Comparison of ENCODE assay signal across 9 cellular contexts in the genomic region with DNA sequence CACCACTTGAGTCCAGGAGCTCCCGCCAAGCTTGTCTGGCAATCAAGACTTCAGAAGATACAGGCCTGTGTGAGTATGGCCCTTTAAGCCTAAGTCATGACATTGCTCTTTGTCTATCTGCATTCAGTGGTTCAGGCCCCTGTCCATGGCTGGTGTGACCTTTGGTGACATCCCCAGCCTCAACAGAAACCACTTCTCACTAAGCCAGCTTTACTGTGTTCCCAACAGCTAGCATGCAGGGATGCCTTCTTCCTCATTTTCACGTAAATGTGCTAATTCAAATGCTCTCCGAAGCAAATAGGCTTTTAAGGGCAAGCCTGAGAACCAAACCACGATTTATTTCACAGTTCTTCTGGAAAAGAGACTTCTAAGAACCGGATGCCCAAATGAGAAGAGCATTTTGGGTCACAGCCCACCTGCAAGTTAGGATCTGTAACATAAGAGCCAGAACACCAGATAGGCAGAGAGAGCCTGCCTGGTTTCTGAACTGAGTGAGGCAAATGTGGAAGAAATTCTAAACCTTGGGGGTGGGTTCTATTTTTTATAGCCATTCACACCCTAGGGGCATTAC. TPM values are rescaled to one million over a fixed set of nuclear protein-coding genes. Genes with fewer than 3 reads are reported as not detected.
DNase-seq lines count a peak whose midpoint lies in the region; ATAC-seq and TF ChIP-seq lines count a peak whose summit lies in the region.
"Had no signal": no experiment of that assay in that cellular context is flagged by ENCODE, and none has a peak within 500 bp of the region (broad histone marks: within the 10 kb centered on the region; RNA-seq: fewer than 3 reads in every experiment).

No MANE protein-coding gene starts in this region.

- H3K4me1 ChIP-seq in heart left ventricle (peaks cover 0 to 26% (median 7%) of the 10 kb centered on the region in 12 donors), aorta (ENCODE audit: control insufficient read depth in 1 of 2, insufficient read depth in 2 of 2, low read length in 2 of 2) (no peaks in the 10 kb centered on the region)
- H3K4me1 ChIP-seq: colonic mucosa had no signal

- peak overlapping the region; percentile 4 for H3K4me3 Mint-ChIP-seq in activated naive CD8-positive, alpha-beta T cell treated with anti-CD3 and anti-CD28 coated beads, Interleukin-2, amount 50 U/mL, for 24 hours

- WGBS in heart left ventricle, 4 donors = 75 to 87% (median 84%) methylated on average over 5 of the region's 5 CpGs
- WGBS in aorta, 2 donors = 52 to 53% methylated on average over 5 of the region's 5 CpGs

- DNase-seq in heart left ventricle = no peak
- DNase-seq in cardiac septum (ENCODE audit: low spot score) = no peak
- DNase-seq in activated naive CD8-positive, alpha-beta T cell treated with anti-CD3 and anti-CD28 coated beads, Interleukin-2, amount 50 U/mL, for 24 hours = no peak
- peak; percentile 22 for DNase-seq in myocyte (ENCODE audit: low read depth)
- no peak for DNase-seq in aorta
- DNase-seq in NCI-H510A treated with DMSO at 0.1 percent for 48 hours (lab: John Stamatoyannopoulos, UW) = no peak
- DNase-seq in H7 = no peak
- no peak for DNase-seq in HuH-7 (ENCODE audit: low spot score)
- DNase-seq: colonic mucosa had no signal

- H3K27ac ChIP-seq in heart left ventricle (peak overlapping the region in 9 of 12 donors; percentile 2 to 87 (median 33)), aorta (ENCODE audit: low read depth in 1 of 2, low read length in 2 of 2) (peak overlapping the region; percentile 10 to 26)
- H3K27ac ChIP-seq: colonic mucosa had no signal

- no peak overlapping the region for H3K4me3 ChIP-seq in heart left ventricle
- H3K4me3 ChIP-seq in aorta (ENCODE audit: low read length in 2 of 2) = no peak overlapping the region
- no peak overlapping the region for H3K4me3 ChIP-seq in H7 (ENCODE audit: insufficient read depth, low read depth, low read length)
- H3K4me3 ChIP-seq: colonic mucosa had no signal

- H3K36me3 Mint-ChIP-seq in activated naive CD8-positive, alpha-beta T cell treated with anti-CD3 and anti-CD28 coated beads, Interleukin-2, amount 50 U/mL, for 24 hours (ENCODE audit: low read depth) = peaks cover 16% of the 10 kb centered on the region

- H3K9me3 Mint-ChIP-seq in activated naive CD8-positive, alpha-beta T cell treated with anti-CD3 and anti-CD28 coated beads, Interleukin-2, amount 50 U/mL, for 24 hours = peaks cover 17% of the 10 kb centered on the region

- H3K36me3 ChIP-seq in heart left ventricle (no peaks in the 10 kb centered on the region), aorta (ENCODE audit: control insufficient read depth in 1 of 2, insufficient read depth in 2 of 2, low read length in 1 of 2) (no peaks in the 10 kb centered on the region), H7 (replicated peaks; ENCODE audit: control insufficient read depth, insufficient read depth, low read length) (no peaks in the 10 kb centered on the region)
- H3K36me3 ChIP-seq: colonic mucosa had no signal

- peaks cover 45% of the 10 kb centered on the region for H3K4me1 Mint-ChIP-seq in activated naive CD8-positive, alpha-beta T cell treated with anti-CD3 and anti-CD28 coated beads, Interleukin-2, amount 50 U/mL, for 24 hours

- H3K27ac Mint-ChIP-seq in activated naive CD8-positive, alpha-beta T cell treated with anti-CD3 and anti-CD28 coated beads, Interleukin-2, amount 50 U/mL, for 24 hours = peak overlapping the region; percentile 72

- no peak for TF ChIP-seq POLR2A in heart left ventricle (IDR thresholded peaks at IDR 0.05)

- intact Hi-C loops in heart left ventricle (cut with DNase I) = no loop called here
- intact Hi-C loops in cardiac septum (cut with DNase I) = no loop called here
- intact Hi-C loops in aorta (cut with DNase I) = loop anchor here in 1 of 2 donors (2.0 kb wide), 1 partner anchor 15 kb away; no protein-coding TSS in a partner anchor

- peak in 3 of 4 donors; percentile 31 to 45 (median 31) for ATAC-seq in heart left ventricle
- ATAC-seq in activated naive CD8-positive, alpha-beta T cell treated with anti-CD3 and anti-CD28 coated beads, Interleukin-2, amount 50 U/mL, for 24 hours = peak; percentile 44
- ATAC-seq in aorta (ENCODE audit: low FRiP score) = no peak

- no peaks in the 10 kb centered on the region for H3K27me3 Mint-ChIP-seq in activated naive CD8-positive, alpha-beta T cell treated with anti-CD3 and anti-CD28 coated beads, Interleukin-2, amount 50 U/mL, for 24 hours

- no peak for TF ChIP-seq CTCF in heart left ventricle (IDR thresholded peaks at IDR 0.05)

- H3K27me3 ChIP-seq in heart left ventricle = no peaks in the 10 kb centered on the region
- no peaks in the 10 kb centered on the region for H3K27me3 ChIP-seq in aorta (ENCODE audit: control insufficient read depth in 1 of 2, insufficient read depth in 2 of 2, low read length in 1 of 2)
- H3K27me3 ChIP-seq in H7 (ENCODE audit: control insufficient read depth, insufficient read depth, low read length) = no peaks in the 10 kb centered on the region
- H3K27me3 ChIP-seq: colonic mucosa had no signal

- peaks cover 0 to 11% (median 0%) of the 10 kb centered on the region in 12 donors for H3K9me3 ChIP-seq in heart left ventricle
- no peaks in the 10 kb centered on the region for H3K9me3 ChIP-seq in aorta (ENCODE audit: control insufficient read depth, low read length)
- H3K9me3 ChIP-seq: colonic mucosa had no signal

RNA-seq across cellular contexts. Expression of gene CD180, which starts 14.9 kb away (rescaled TPM):
- total RNA-seq in heart left ventricle = 1 to 10 TPM in 2 of 9 donors, under 1 TPM in 7; 0.18 to 7.7 (median 0.36) TPM
- under 1 TPM; 0.08 to 0.18 TPM for polyA plus RNA-seq in heart left ventricle
- total RNA-seq in cardiac septum = 0.48 TPM
- 0.51 TPM in 1 of 2 replicates, not detected in the other for total RNA-seq in myocyte
- polyA plus RNA-seq in myocyte (2012) = 0.14 TPM
- 1 to 10 TPM; 1.6 to 3.0 TPM for total RNA-seq in aorta
- polyA plus RNA-seq in aorta = 1 to 10 TPM in 1 of 2 donors, under 1 TPM in 1; 0.18 to 1.4 TPM
- total RNA-seq in H7 (2014; rRNA removed; shearing (Covaris generic)) = not detected in 2 replicates
